In genomic region chr5:133610489-133611356, GRCh38 we compare ENCODE assay signal across 8 cellular contexts. TPM values are rescaled to one million over a fixed set of nuclear protein-coding genes. Genes with fewer than 3 reads are reported as not detected.
DNase-seq lines count a peak whose midpoint lies in the region; ATAC-seq, FAIRE-seq and TF ChIP-seq lines count a peak whose summit lies in the region.

No MANE protein-coding gene starts in this region.

- H3K27ac ChIP-seq in A549 (no peak overlapping the region), right cardiac atrium (ENCODE audit: low read length) (no peak overlapping the region)

- WGBS in A549 (ENCODE audit: missing lambda C conversion rate) = 35% methylated on average over 15 of the region's 57 CpGs
- 7% methylated on average over 57 of the region's 57 CpGs for WGBS in right cardiac atrium

- ATAC-seq in A549 (peak; percentile 89 to 96), right cardiac atrium (peak; percentile 96 to 97), GM18868 (IDR thresholded peaks at IDR 0.05; ENCODE audit: unreplicated experiment) (no peak)

- intact Hi-C loops in right cardiac atrium (cut with DNase I) = loop anchor here in 2 of 4 donors (5.0 to 10.0 kb wide), 2 partner anchors 186 to 188 kb away; no protein-coding TSS in a partner anchor

- TF ChIP-seq CTCF in A549 (IDR thresholded peaks at IDR 0.05) = peak; percentile 66

- H3K4me1 ChIP-seq in A549 (peaks cover 11% of the 10 kb centered on the region), right cardiac atrium (ENCODE audit: control insufficient read depth, insufficient read depth, low read length) (no peaks in the 10 kb centered on the region)

- POLR2A ChIA-PET in A549 (lab: Yijun Ruan, JAX) = no interaction called here

- TF ChIP-seq EP300 in A549 (IDR thresholded peaks at IDR 0.05) = no peak

- peak; percentile 61 to 82 for DNase-seq in A549 (ENCODE audit: low read depth in 1 of 2, low spot score in 1 of 2)
- DNase-seq in GM12892 (ENCODE audit: insufficient read length) = peak; percentile 46
- peak; percentile 45 for DNase-seq in NCI-H510A treated with DMSO at 0.1 percent for 48 hours (lab: John Stamatoyannopoulos, UW)
- DNase-seq in anterior cingulate cortex (lab: John Stamatoyannopoulos, UW) = peak in 50 of 58 donors; percentile 10 to 74 (median 35)
- DNase-seq in right cardiac atrium = peak; percentile 62 to 84 (median 80)
- DNase-seq in putamen (ENCODE audit: low spot score) = peak; percentile 41
- no peak for DNase-seq in GF-D8 (lab: John Stamatoyannopoulos, UW)

- CTCF ChIA-PET in A549 (lab: Yijun Ruan, JAX) = interaction anchor here (0.6 to 4.3 kb wide), 29 partner anchors 9 to 501 kb away, joined by 3 to 24 read pairs (median 4); no protein-coding TSS in a partner anchor

- H3K4me2 ChIP-seq in A549 = peak overlapping the region; percentile 99

- no peak for TF ChIP-seq POLR2A in A549 (IDR thresholded peaks at IDR 0.05; ENCODE audit: low read length)
- no peak for TF ChIP-seq POLR2A in GM12892 (IDR thresholded peaks at IDR 0.05; ENCODE audit: low read depth, low read length)

- H3K9me3 ChIP-seq in A549 = no peaks in the 10 kb centered on the region
- no peaks in the 10 kb centered on the region for H3K9me3 ChIP-seq in right cardiac atrium (ENCODE audit: control insufficient read depth, low read length)

- H3K27me3 ChIP-seq in right cardiac atrium (ENCODE audit: control insufficient read depth, insufficient read depth) = no peaks in the 10 kb centered on the region

- H3K4me3 ChIP-seq in A549 (peak overlapping the region; percentile 65), right cardiac atrium (ENCODE audit: low read length) (peak overlapping the region; percentile 41)

- peak; percentile 58 to 64 for TF ChIP-seq RAD21 in A549 (conservative IDR thresholded peaks at IDR 0.05 in 1 of 2, IDR thresholded peaks at IDR 0.05 in 1 of 2)

- no peak for FAIRE-seq in A549 (lab: Jason Lieb, UNC)
- no peak for FAIRE-seq in GM12892 (lab: Jason Lieb, UNC)

TF ChIP-seq in A549, 52 proteins besides CTCF, POLR2A, EP300 and RAD21:
- TF ChIP-seq GATA3 (IDR thresholded peaks at IDR 0.05; ENCODE audit: borderline replicate concordance) (no peak), EHMT2 (IDR thresholded peaks at IDR 0.05; ENCODE audit: low read depth) (no peak), HMGXB4 (CRISPR knock-in tag; IDR thresholded peaks at IDR 0.05; ENCODE audit: borderline replicate concordance) (no peak), PHF8 (IDR thresholded peaks at IDR 0.05; ENCODE audit: borderline replicate concordance, low read depth) (no peak), KDM5A (IDR thresholded peaks at IDR 0.05) (no peak), CBX8 (IDR thresholded peaks at IDR 0.05) (no peak), MAX (IDR thresholded peaks at IDR 0.05) (peak; percentile 52), HOXB5 (CRISPR knock-in tag; IDR thresholded peaks at IDR 0.05) (peak; percentile 99), E2F6 (IDR thresholded peaks at IDR 0.05; ENCODE audit: borderline replicate concordance, low read depth) (0 out of 2 replicates have a peak, but pooled peaks have one; percentile 26), SMC3 (IDR thresholded peaks at IDR 0.05) (peak; percentile 67; the same call in 2 of the 3 replicates), SREBF2 (IDR thresholded peaks at IDR 0.05) (no peak), EHF (CRISPR knock-in tag; IDR thresholded peaks at IDR 0.05) (no peak)
- TF ChIP-seq, protein P1, sequence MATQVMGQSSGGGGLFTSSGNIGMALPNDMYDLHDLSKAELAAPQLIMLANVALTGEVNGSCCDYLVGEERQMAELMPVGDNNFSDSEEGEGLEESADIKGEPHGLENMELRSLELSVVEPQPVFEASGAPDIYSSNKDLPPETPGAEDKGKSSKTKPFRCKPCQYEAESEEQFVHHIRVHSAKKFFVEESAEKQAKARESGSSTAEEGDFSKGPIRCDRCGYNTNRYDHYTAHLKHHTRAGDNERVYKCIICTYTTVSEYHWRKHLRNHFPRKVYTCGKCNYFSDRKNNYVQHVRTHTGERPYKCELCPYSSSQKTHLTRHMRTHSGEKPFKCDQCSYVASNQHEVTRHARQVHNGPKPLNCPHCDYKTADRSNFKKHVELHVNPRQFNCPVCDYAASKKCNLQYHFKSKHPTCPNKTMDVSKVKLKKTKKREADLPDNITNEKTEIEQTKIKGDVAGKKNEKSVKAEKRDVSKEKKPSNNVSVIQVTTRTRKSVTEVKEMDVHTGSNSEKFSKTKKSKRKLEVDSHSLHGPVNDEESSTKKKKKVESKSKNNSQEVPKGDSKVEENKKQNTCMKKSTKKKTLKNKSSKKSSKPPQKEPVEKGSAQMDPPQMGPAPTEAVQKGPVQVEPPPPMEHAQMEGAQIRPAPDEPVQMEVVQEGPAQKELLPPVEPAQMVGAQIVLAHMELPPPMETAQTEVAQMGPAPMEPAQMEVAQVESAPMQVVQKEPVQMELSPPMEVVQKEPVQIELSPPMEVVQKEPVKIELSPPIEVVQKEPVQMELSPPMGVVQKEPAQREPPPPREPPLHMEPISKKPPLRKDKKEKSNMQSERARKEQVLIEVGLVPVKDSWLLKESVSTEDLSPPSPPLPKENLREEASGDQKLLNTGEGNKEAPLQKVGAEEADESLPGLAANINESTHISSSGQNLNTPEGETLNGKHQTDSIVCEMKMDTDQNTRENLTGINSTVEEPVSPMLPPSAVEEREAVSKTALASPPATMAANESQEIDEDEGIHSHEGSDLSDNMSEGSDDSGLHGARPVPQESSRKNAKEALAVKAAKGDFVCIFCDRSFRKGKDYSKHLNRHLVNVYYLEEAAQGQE (IDR thresholded peaks at IDR 0.05) = peak; percentile 93
TF ChIP-seq in A549: peak in this region for 5.

RNA-seq across cellular contexts. Expression of gene FSTL4, which starts 1.6 kb away (rescaled TPM):
- polyA plus RNA-seq in A549 (2011; rRNA removed) = 1.8 and 2.8 TPM in 2 replicates
- 0.66 and 0.97 TPM in 2 replicates for polyA plus RNA-seq in A549 (2012; cell fraction: cytosol; rRNA removed)
- 1.5 and 1.7 TPM in 2 replicates for polyA plus RNA-seq in A549 (2012; cell fraction: nucleus; rRNA removed)
- 0.90 to 1.6 TPM (median 0.92 TPM) in 3 replicates for polyA plus RNA-seq in A549 (2017; fragmentation: RNase III; extraction: RNeasy Plus Mini Kit Qiagen cat#74134 plus additional on column Dnase treatment)
- 3.2 and 5.2 TPM in 2 replicates for polyA minus RNA-seq in A549 (2011; rRNA and poly(A)+ RNA removed)
- polyA plus RNA-seq in GM12892 (2012; ENCODE audit: missing spikeins) = not detected
- total RNA-seq in right cardiac atrium = not detected
- polyA plus RNA-seq in right cardiac atrium = not detected
